Comparison of ENCODE assay signal across 9 cellular contexts in genomic region chr6:15351631-15352030, GRCh38.
DNase-seq lines count a peak whose midpoint lies in the region; TF ChIP-seq lines count a peak whose summit lies in the region.
"Had no signal": no experiment of that assay in that cellular context is flagged by ENCODE, and none has a peak within 500 bp of the region (broad histone marks: within the 10 kb centered on the region; RNA-seq: fewer than 3 reads in every experiment).

No MANE protein-coding gene starts in this region.

- peaks cover 96% of the 10 kb centered on the region for H3K79me2 ChIP-seq in PC-9 (ENCODE audit: low read depth)

- H3K9me3 ChIP-seq in HEK293 (ENCODE audit: control insufficient read depth, insufficient read depth, low read depth, low read length) (no peaks in the 10 kb centered on the region), PC-9 (ENCODE audit: insufficient read depth, low read depth) (no peaks in the 10 kb centered on the region)
- H3K9me3 ChIP-seq in CD8-positive, alpha-beta memory T cell (ENCODE audit: low read length): no peaks in the 10 kb centered on the region

- H3K27me3 ChIP-seq in PC-9 (ENCODE audit: insufficient read depth, low read depth): no peaks in the 10 kb centered on the region
- H3K27me3 ChIP-seq in CD8-positive, alpha-beta memory T cell (ENCODE audit: insufficient read depth, low read length, poor library complexity, severe bottlenecking): no peaks in the 10 kb centered on the region

- H3K9me2 ChIP-seq in PC-9 (ENCODE audit: insufficient read depth): no peaks in the 10 kb centered on the region

- H2AFZ ChIP-seq in PC-9: no peak overlapping the region

- H3K27me3 Mint-ChIP-seq in activated T-helper 2 cell treated with anti-CD3 and anti-CD28 coated beads, Interferon-gamma antibody, Interleukin-2, Interleukin-4, amounts not matched to agents 10 μg/mL and 5 μg/mL and 100 μg/mL, durations not matched to agents 14 hours and 24 hours and 36 hours (ENCODE audit: low read depth): no peaks in the 10 kb centered on the region
- no peaks in the 10 kb centered on the region for H3K27me3 Mint-ChIP-seq in CD8-positive, alpha-beta memory T cell

- no peak overlapping the region for H3K4me2 ChIP-seq in PC-9

- H3K4me3 ChIP-seq in HEK293 (ENCODE audit: low read depth, low read length) (no peak overlapping the region), PC-9 (no peak overlapping the region)
- no peak overlapping the region for H3K4me3 ChIP-seq in CD8-positive, alpha-beta memory T cell (ENCODE audit: low read length)

- H3F3A ChIP-seq in PC-9 (ENCODE audit: insufficient read depth, low read depth): peaks cover 3% of the 10 kb centered on the region; the same call in 1 of the 2 replicates

- DNase-seq in A172 (ENCODE audit: low spot score) (peak; percentile 46), cerebellum (ENCODE audit: low spot score) (peak; percentile 23), kidney tubule cell (ENCODE audit: low spot score) (peak; percentile 42), NOMO-1 (lab: John Stamatoyannopoulos, UW; ENCODE audit: unreplicated experiment in 2 of 2) (no peak), PC-9 (no peak)
- no peak for DNase-seq in activated T-helper 2 cell treated with anti-CD3 and anti-CD28 coated beads, Interferon-gamma antibody, Interleukin-2, Interleukin-4, amounts not matched to agents 10 μg/mL and 5 μg/mL and 100 μg/mL, durations not matched to agents 14 hours and 24 hours and 36 hours (ENCODE audit: low spot score)
- DNase-seq in CD8-positive, alpha-beta memory T cell: no peak
- DNase-seq: NK-92 treated with Interleukin-12 subunit alpha and Interleukin-12 subunit beta, amount 100 ng/mL, for 24 hours had no signal

- intact Hi-C loops in activated T-helper 2 cell treated with anti-CD3 and anti-CD28 coated beads, Interferon-gamma antibody, Interleukin-2, Interleukin-4, amounts not matched to agents 10 μg/mL and 5 μg/mL and 100 μg/mL, durations not matched to agents 14 hours and 24 hours and 36 hours (cut with micrococcal nuclease): no loop called here
- intact Hi-C loops in PC-9 (cut with micrococcal nuclease; ENCODE audit: unreplicated experiment): no loop called here

- H3K27ac ChIP-seq in HEK293 (ENCODE audit: extremely low read depth, low read depth, low read length) (no peak overlapping the region), PC-9 (no peak overlapping the region)
- H3K27ac ChIP-seq in CD8-positive, alpha-beta memory T cell (ENCODE audit: low read depth, low read length): no peak overlapping the region

- H3K27ac Mint-ChIP-seq in activated T-helper 2 cell treated with anti-CD3 and anti-CD28 coated beads, Interferon-gamma antibody, Interleukin-2, Interleukin-4, amounts not matched to agents 10 μg/mL and 5 μg/mL and 100 μg/mL, durations not matched to agents 14 hours and 24 hours and 36 hours: no peak overlapping the region
- H3K27ac Mint-ChIP-seq in CD8-positive, alpha-beta memory T cell: no peak overlapping the region

- TF ChIP-seq CTCF in HEK293 (tag by site-specific recombination; IDR thresholded peaks at IDR 0.05): no peak
- TF ChIP-seq CTCF in PC-9 (conservative IDR thresholded peaks at IDR 0.05): no peak

- H3K9me3 Mint-ChIP-seq in activated T-helper 2 cell treated with anti-CD3 and anti-CD28 coated beads, Interferon-gamma antibody, Interleukin-2, Interleukin-4, amounts not matched to agents 10 μg/mL and 5 μg/mL and 100 μg/mL, durations not matched to agents 14 hours and 24 hours and 36 hours: no peaks in the 10 kb centered on the region
- no peaks in the 10 kb centered on the region for H3K9me3 Mint-ChIP-seq in CD8-positive, alpha-beta memory T cell

- no peak overlapping the region for H3K4me3 Mint-ChIP-seq in activated T-helper 2 cell treated with anti-CD3 and anti-CD28 coated beads, Interferon-gamma antibody, Interleukin-2, Interleukin-4, amounts not matched to agents 10 μg/mL and 5 μg/mL and 100 μg/mL, durations not matched to agents 14 hours and 24 hours and 36 hours (ENCODE audit: low read depth)
- no peak overlapping the region for H3K4me3 Mint-ChIP-seq in CD8-positive, alpha-beta memory T cell

- H3K4me1 ChIP-seq in HEK293 (ENCODE audit: control insufficient read depth, insufficient read depth, low read length) (peaks cover 27% of the 10 kb centered on the region), PC-9 (replicated peaks; ENCODE audit: insufficient read depth) (no peaks in the 10 kb centered on the region)
- peaks cover 37% of the 10 kb centered on the region for H3K4me1 ChIP-seq in CD8-positive, alpha-beta memory T cell (ENCODE audit: insufficient read depth, low read length)

- peaks cover 74% of the 10 kb centered on the region for H3K36me3 Mint-ChIP-seq in activated T-helper 2 cell treated with anti-CD3 and anti-CD28 coated beads, Interferon-gamma antibody, Interleukin-2, Interleukin-4, amounts not matched to agents 10 μg/mL and 5 μg/mL and 100 μg/mL, durations not matched to agents 14 hours and 24 hours and 36 hours (ENCODE audit: low read depth)
- peaks cover 0 to 15% (median 12%) of the 10 kb centered on the region in 3 donors for H3K36me3 Mint-ChIP-seq in CD8-positive, alpha-beta memory T cell

- peaks cover 62% of the 10 kb centered on the region for H3K4me1 Mint-ChIP-seq in activated T-helper 2 cell treated with anti-CD3 and anti-CD28 coated beads, Interferon-gamma antibody, Interleukin-2, Interleukin-4, amounts not matched to agents 10 μg/mL and 5 μg/mL and 100 μg/mL, durations not matched to agents 14 hours and 24 hours and 36 hours (ENCODE audit: low read depth)
- H3K4me1 Mint-ChIP-seq in CD8-positive, alpha-beta memory T cell: peaks cover 63 to 88% (median 84%) of the 10 kb centered on the region in 3 donors

- H4K20me1 ChIP-seq in PC-9 (ENCODE audit: insufficient read depth): peaks cover 35% of the 10 kb centered on the region

- BruUV-seq in PC-9 (replicated peaks; lab: Mats Ljungman, UMichigan): no TSS peak

- CTCF ChIA-PET in HEK293 (lab: Yijun Ruan, JAX) (interaction anchor here (0.6 kb wide), 1 partner anchor 19 kb away, joined by 3 read pairs; no protein-coding TSS in a partner anchor), PC-9 (lab: Charles Lee) (no interaction called here)
- CTCF ChIA-PET in CD8-positive, alpha-beta memory T cell (lab: Charles Lee): no interaction called here

- H3K36me3 ChIP-seq in HEK293 (ENCODE audit: control insufficient read depth in 2 of 2, insufficient read depth in 1 of 2, low read length in 2 of 2) (no peaks in the 10 kb centered on the region), PC-9 (ENCODE audit: low read depth) (no peaks in the 10 kb centered on the region)
- H3K36me3 ChIP-seq in CD8-positive, alpha-beta memory T cell (ENCODE audit: insufficient read depth, low read length): no peaks in the 10 kb centered on the region

- POLR2A ChIA-PET in HEK293 (lab: Yijun Ruan, JAX) (interaction anchor here (1.5 kb wide), 1 partner anchor 10 kb away, joined by 6 read pairs; no protein-coding TSS in a partner anchor), PC-9 (lab: Charles Lee; ENCODE audit: unreplicated experiment) (no interaction called here)
- POLR2A ChIA-PET in CD8-positive, alpha-beta memory T cell (lab: Charles Lee): interaction anchor here (0.6 kb wide), 1 partner anchor 934 kb away, joined by 3 read pairs; no protein-coding TSS in a partner anchor

TF ChIP-seq in HEK293, 187 proteins besides CTCF, POLR2A, EP300 and RAD21:
- TF ChIP-seq ZFP3 (tag by site-specific recombination; IDR thresholded peaks at IDR 0.05; ENCODE audit: low read depth) (no peak), ZNF600 (tag by site-specific recombination; IDR thresholded peaks at IDR 0.05) (peak; percentile 57), ZFHX2 (tag by site-specific recombination; conservative IDR thresholded peaks at IDR 0.05) (no peak), PRDM10 (tag by site-specific recombination; IDR thresholded peaks at IDR 0.05) (peak; percentile 30; the same call in 1 of the 2 replicates), ZNF274 (IDR thresholded peaks at IDR 0.05; ENCODE audit: low read length) (no peak), ZNF274 (tag by site-specific recombination; IDR thresholded peaks at IDR 0.05; ENCODE audit: borderline replicate concordance) (no peak), ZNF341 (tag by site-specific recombination; IDR thresholded peaks at IDR 0.05; ENCODE audit: low read depth) (peak; percentile 65), ZNF843 (tag by site-specific recombination; IDR thresholded peaks at IDR 0.05) (no peak), ZEB2 (tag by site-specific recombination; IDR thresholded peaks at IDR 0.05) (0 out of 2 replicates have a peak, but pooled peaks have one; percentile 45)

Comparison
In these comparisons a context has a peak if more than half of its experiments do, and no peak if none do; other contexts are left out.
1. DNase-seq: peak in A172 (single experiment), cerebellum (single experiment) and kidney tubule cell (single experiment); none in activated T-helper 2 cell treated with anti-CD3 and anti-CD28 coated beads, Interferon-gamma antibody, Interleukin-2, Interleukin-4, amounts not matched to agents 10 μg/mL and 5 μg/mL and 100 μg/mL, durations not matched to agents 14 hours and 24 hours and 36 hours (single experiment), NOMO-1 (0 of 2), PC-9 (0 of 2) and CD8-positive, alpha-beta memory T cell (0 of 5).